ENCODE assay signal across 8 cellular contexts in the genomic region with DNA sequence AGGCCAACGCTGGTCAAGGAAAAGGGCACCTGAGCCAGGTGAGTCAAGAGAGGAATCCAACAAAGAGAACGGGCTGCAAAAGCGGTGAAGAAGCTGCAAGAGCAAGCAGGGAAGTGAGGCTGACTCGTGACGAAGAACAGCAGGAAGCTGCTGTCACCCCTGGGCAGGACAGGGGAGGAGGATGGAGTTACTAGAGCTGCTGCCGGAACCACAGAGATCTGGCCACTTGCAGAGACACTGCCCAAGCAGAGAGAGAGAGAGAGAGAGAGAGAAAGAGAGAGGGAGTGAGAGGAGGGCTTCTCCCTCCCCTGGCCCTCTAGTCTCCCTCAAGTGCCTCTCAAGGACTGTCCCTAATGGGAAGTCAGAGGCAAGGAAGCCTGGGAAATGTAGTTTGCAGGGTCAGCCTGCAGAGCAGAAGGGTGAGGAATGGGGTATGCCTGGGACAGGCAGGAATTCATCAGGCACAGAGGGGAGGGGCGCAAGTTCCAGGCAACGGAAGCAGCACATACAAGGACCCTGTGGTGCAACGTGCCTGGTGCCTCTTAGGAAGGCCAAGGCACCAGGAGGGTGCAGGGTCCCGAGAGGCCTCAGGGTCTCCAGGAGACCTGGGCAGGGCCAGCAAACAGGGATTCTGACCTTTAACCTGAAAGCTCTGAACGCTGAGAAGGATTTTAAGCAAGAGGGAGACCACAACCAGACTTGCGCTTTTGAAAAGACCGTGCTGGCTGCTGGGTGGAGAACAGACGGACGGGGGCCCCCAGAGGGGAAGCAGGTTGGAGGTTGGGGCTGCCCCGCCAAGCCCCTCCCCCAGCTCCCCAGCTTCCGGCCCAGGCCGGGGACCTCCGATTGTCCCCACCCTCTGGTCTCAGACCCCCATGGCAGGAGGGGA. TPM values are rescaled to one million over a fixed set of nuclear protein-coding genes. Genes with fewer than 3 reads are reported as not detected.
A peak's percentile ranks its signal among the peaks of the same experiment; 100 is the strongest.
DNase-seq lines count a peak whose midpoint lies in the region; ATAC-seq lines count a peak whose summit lies in the region.

No MANE protein-coding gene starts in this region.

- CTCF ChIA-PET in activated CD4-positive, alpha-beta memory T cell treated with anti-CD3 and anti-CD28 coated beads for 36 hours (lab: Charles Lee): interaction anchor here (1.6 kb wide), 1 partner anchor 333 kb away, joined by 3 read pairs; no protein-coding TSS in a partner anchor
- CTCF ChIA-PET in activated CD4-positive, alpha-beta memory T cell treated with anti-CD3 and anti-CD28 coated beads, Interleukin-2, amount 10 ng/mL, durations not matched to agents 7 days and 5 days (lab: Charles Lee): no interaction called here

- peak overlapping the region; percentile 18 for H3K4me3 Mint-ChIP-seq in activated CD4-positive, alpha-beta memory T cell treated with anti-CD3 and anti-CD28 coated beads for 36 hours
- no peak overlapping the region for H3K4me3 Mint-ChIP-seq in activated CD4-positive, alpha-beta memory T cell treated with anti-CD3 and anti-CD28 coated beads, Interleukin-2, amount 10 ng/mL, durations not matched to agents 7 days and 5 days

- H3K9me3 Mint-ChIP-seq in activated CD4-positive, alpha-beta memory T cell treated with anti-CD3 and anti-CD28 coated beads for 36 hours: no peaks in the 10 kb centered on the region
- no peaks in the 10 kb centered on the region for H3K9me3 Mint-ChIP-seq in activated CD4-positive, alpha-beta memory T cell treated with anti-CD3 and anti-CD28 coated beads, Interleukin-2, amount 10 ng/mL, durations not matched to agents 7 days and 5 days

- peak; percentile 19 for DNase-seq in activated CD4-positive, alpha-beta memory T cell treated with anti-CD3 and anti-CD28 coated beads for 36 hours
- DNase-seq in activated CD4-positive, alpha-beta memory T cell treated with anti-CD3 and anti-CD28 coated beads, Interleukin-2, amount 10 ng/mL, durations not matched to agents 7 days and 5 days: no peak
- peak; percentile 60 for DNase-seq in UCSD-AML1 (lab: John Stamatoyannopoulos, UW; ENCODE audit: unreplicated experiment)
- peak; percentile 80 for DNase-seq in iPS DF 19.7 (ENCODE audit: low read depth, low spot score)
- DNase-seq in stimulated activated naive CD8-positive, alpha-beta T cell treated with anti-CD3 and anti-CD28 coated beads, Interleukin-15, Interleukin-2, amounts not matched to agents 100 U/mL and 50 U/mL, for 24 hours: peak; percentile 46
- no peak for DNase-seq in AML-193 (lab: John Stamatoyannopoulos, UW)

- peak; percentile 50 for ATAC-seq in stimulated activated naive CD8-positive, alpha-beta T cell treated with anti-CD3 and anti-CD28 coated beads, Interleukin-15, Interleukin-2, amounts not matched to agents 100 U/mL and 50 U/mL, for 24 hours
- ATAC-seq in GM18873 (IDR thresholded peaks at IDR 0.05; ENCODE audit: low FRiP score, unreplicated experiment): no peak
- ATAC-seq in HG02840 (IDR thresholded peaks at IDR 0.05; ENCODE audit: low FRiP score, unreplicated experiment): no peak

- peaks cover 10% of the 10 kb centered on the region for H3K4me1 Mint-ChIP-seq in activated CD4-positive, alpha-beta memory T cell treated with anti-CD3 and anti-CD28 coated beads for 36 hours (ENCODE audit: low read depth)
- H3K4me1 Mint-ChIP-seq in activated CD4-positive, alpha-beta memory T cell treated with anti-CD3 and anti-CD28 coated beads, Interleukin-2, amount 10 ng/mL, durations not matched to agents 7 days and 5 days: peaks cover 8% of the 10 kb centered on the region

- H3K27ac Mint-ChIP-seq in activated CD4-positive, alpha-beta memory T cell treated with anti-CD3 and anti-CD28 coated beads for 36 hours: no peak overlapping the region
- no peak overlapping the region for H3K27ac Mint-ChIP-seq in activated CD4-positive, alpha-beta memory T cell treated with anti-CD3 and anti-CD28 coated beads, Interleukin-2, amount 10 ng/mL, durations not matched to agents 7 days and 5 days

- H3K27me3 Mint-ChIP-seq in activated CD4-positive, alpha-beta memory T cell treated with anti-CD3 and anti-CD28 coated beads for 36 hours: peaks cover 4% of the 10 kb centered on the region
- peaks cover 10% of the 10 kb centered on the region for H3K27me3 Mint-ChIP-seq in activated CD4-positive, alpha-beta memory T cell treated with anti-CD3 and anti-CD28 coated beads, Interleukin-2, amount 10 ng/mL, durations not matched to agents 7 days and 5 days

- intact Hi-C loops in activated CD4-positive, alpha-beta memory T cell treated with anti-CD3 and anti-CD28 coated beads for 36 hours (cut with micrococcal nuclease): no loop called here

- POLR2A ChIA-PET in activated CD4-positive, alpha-beta memory T cell treated with anti-CD3 and anti-CD28 coated beads for 36 hours (lab: Charles Lee): interaction anchor here (0.6 kb wide), 1 partner anchor 293 kb away, joined by 3 read pairs; no protein-coding TSS in a partner anchor
- POLR2A ChIA-PET in activated CD4-positive, alpha-beta memory T cell treated with anti-CD3 and anti-CD28 coated beads, Interleukin-2, amount 10 ng/mL, durations not matched to agents 7 days and 5 days (lab: Charles Lee): no interaction called here

- no peaks in the 10 kb centered on the region for H3K36me3 Mint-ChIP-seq in activated CD4-positive, alpha-beta memory T cell treated with anti-CD3 and anti-CD28 coated beads for 36 hours
- H3K36me3 Mint-ChIP-seq in activated CD4-positive, alpha-beta memory T cell treated with anti-CD3 and anti-CD28 coated beads, Interleukin-2, amount 10 ng/mL, durations not matched to agents 7 days and 5 days (ENCODE audit: low read depth): no peaks in the 10 kb centered on the region

RNA-seq across cellular contexts. Expression of a gene that starts 45.8 kb away (rescaled TPM):
- total RNA-seq in activated CD4-positive, alpha-beta memory T cell treated with anti-CD3 and anti-CD28 coated beads for 36 hours: not detected
- not detected for total RNA-seq in activated CD4-positive, alpha-beta memory T cell treated with anti-CD3 and anti-CD28 coated beads, Interleukin-2, amount 10 ng/mL, durations not matched to agents 7 days and 5 days

Comparison
In these comparisons a context has a peak if more than half of its experiments do, and no peak if none do; other contexts are left out.
1. DNase-seq: peak in activated CD4-positive, alpha-beta memory T cell treated with anti-CD3 and anti-CD28 coated beads for 36 hours (single experiment), UCSD-AML1 (single experiment), iPS DF 19.7 (single experiment) and stimulated activated naive CD8-positive, alpha-beta T cell treated with anti-CD3 and anti-CD28 coated beads, Interleukin-15, Interleukin-2, amounts not matched to agents 100 U/mL and 50 U/mL, for 24 hours (single experiment); none in activated CD4-positive, alpha-beta memory T cell treated with anti-CD3 and anti-CD28 coated beads, Interleukin-2, amount 10 ng/mL, durations not matched to agents 7 days and 5 days (single experiment) and AML-193 (0 of 2).